In genomic region chr19:39833160-39833463, GRCh38 we compare ENCODE assay signal across 8 cellular contexts. TPM values are rescaled to one million over a fixed set of nuclear protein-coding genes. Genes with fewer than 3 reads are reported as not detected.
DNase-seq lines count a peak whose midpoint lies in the region; ATAC-seq, FAIRE-seq and TF ChIP-seq lines count a peak whose summit lies in the region.

No MANE protein-coding gene starts in this region.

- ATAC-seq in GM19324 (IDR thresholded peaks at IDR 0.05; ENCODE audit: low FRiP score, unreplicated experiment) (peak; percentile 7), T-helper 17 cell (no peak), GM19351 (IDR thresholded peaks at IDR 0.05; ENCODE audit: unreplicated experiment) (no peak), omental fat pad (ENCODE audit: low FRiP score) (no peak)

- peaks cover 0 to 6% of the 10 kb centered on the region in 2 donors for H3K4me1 ChIP-seq in small intestine (ENCODE audit: control insufficient read depth in 2 of 2, insufficient read depth in 1 of 2, low read depth in 1 of 2, low read length in 1 of 2)

- no peaks in the 10 kb centered on the region for H3K9me3 ChIP-seq in T-helper 17 cell (ENCODE audit: control insufficient read depth, low read length, poor library complexity, severe bottlenecking)
- H3K9me3 ChIP-seq in small intestine (ENCODE audit: control insufficient read depth, low read depth), result no peaks in the 10 kb centered on the region

- TF ChIP-seq CTCF in glutamatergic neuron (IDR thresholded peaks at IDR 0.05; ENCODE audit: partially characterized antibody, unreplicated experiment) (no peak), omental fat pad (IDR thresholded peaks at IDR 0.05) (no peak), D721Med (IDR thresholded peaks at IDR 0.05; ENCODE audit: insufficient read depth, missing control alignments) (no peak)

- H3K9me3 Mint-ChIP-seq in glutamatergic neuron (ENCODE audit: unreplicated experiment), result peaks cover 14% of the 10 kb centered on the region

- H3K36me3 ChIP-seq in small intestine (ENCODE audit: control insufficient read depth in 2 of 2, insufficient read depth in 2 of 2, low read length in 2 of 2), result peaks cover 8 to 16% of the 10 kb centered on the region in 2 donors

- no peak for FAIRE-seq in small intestine (lab: Jason Lieb, UNC)
- no peak for FAIRE-seq in D721Med (lab: Jason Lieb, UNC)

- H3K27me3 ChIP-seq in small intestine (ENCODE audit: control insufficient read depth in 2 of 2, insufficient read depth in 2 of 2, low read length in 2 of 2), result no peaks in the 10 kb centered on the region

- H3K4me3 Mint-ChIP-seq in T-helper 17 cell, result peak overlapping the region; percentile 91
- peak overlapping the region; percentile 99 for H3K4me3 Mint-ChIP-seq in glutamatergic neuron (ENCODE audit: unreplicated experiment)

- H3K27ac Mint-ChIP-seq in T-helper 17 cell, result peak overlapping the region; percentile 97
- H3K27ac Mint-ChIP-seq in glutamatergic neuron (ENCODE audit: unreplicated experiment), result peak overlapping the region; percentile 96

- WGBS in small intestine, 3 donors, result 1 to 2% (median 1%) methylated on average over 23 to 24 of the region's 24 CpGs

- H3K4me3 ChIP-seq in small intestine (ENCODE audit: low read depth in 1 of 2, low read length in 2 of 2), result peak overlapping the region; percentile 81 to 84

- H3K27me3 Mint-ChIP-seq in T-helper 17 cell, result no peaks in the 10 kb centered on the region
- peaks cover 16% of the 10 kb centered on the region for H3K27me3 Mint-ChIP-seq in glutamatergic neuron (ENCODE audit: unreplicated experiment)

- peaks cover 7% of the 10 kb centered on the region for H3K36me3 Mint-ChIP-seq in T-helper 17 cell (ENCODE audit: low read depth)
- H3K36me3 Mint-ChIP-seq in glutamatergic neuron (ENCODE audit: unreplicated experiment), result peaks cover 24% of the 10 kb centered on the region

- H3K4me1 Mint-ChIP-seq in T-helper 17 cell (peaks cover 30% of the 10 kb centered on the region), glutamatergic neuron (ENCODE audit: low read depth, unreplicated experiment) (peaks cover 34% of the 10 kb centered on the region)

- H3K27ac ChIP-seq in small intestine (ENCODE audit: low read depth in 1 of 2, low read length in 1 of 2), result peak overlapping the region in 1 of 2 donors; percentile 79

- DNase-seq in T-helper 17 cell (no peak), glutamatergic neuron (no peak), small intestine (no peak), omental fat pad (ENCODE audit: low spot score) (no peak), DMS79 (lab: John Stamatoyannopoulos, UW) (no peak), D721Med (ENCODE audit: insufficient read length, low spot score) (no peak)

RNA-seq across cellular contexts. Expression of gene DYRK1B, which starts 0.8 kb away (rescaled TPM):
- total RNA-seq in T-helper 17 cell (10 to 100 TPM; 47.5 to 55.5 TPM), glutamatergic neuron (ENCODE audit: unreplicated experiment) (86.3 TPM), omental fat pad (1 to 10 TPM; 4.6 to 9.9 (median 5.3) TPM)
- polyA plus RNA-seq in small intestine, result 10 to 100 TPM in 2 of 3 donors, 1 to 10 TPM in 1; 8.6 to 12.1 (median 10.8) TPM

RNA-seq across cellular contexts. Expression of gene FBL, which starts 13.1 kb away (rescaled TPM):
- total RNA-seq in T-helper 17 cell, result 100 to 1,000 TPM; 255 to 264 TPM
- total RNA-seq in glutamatergic neuron (ENCODE audit: unreplicated experiment), result 119 TPM
- polyA plus RNA-seq in small intestine, result 100 to 1,000 TPM; 109 to 447 (median 177) TPM
- total RNA-seq in omental fat pad, result 100 to 1,000 TPM; 103 to 194 (median 125) TPM

RNA-seq across cellular contexts. Expression of gene LEUTX, which starts 54.5 kb away (rescaled TPM):
- not detected for total RNA-seq in T-helper 17 cell
- 1.6 TPM for total RNA-seq in glutamatergic neuron (ENCODE audit: unreplicated experiment)
- polyA plus RNA-seq in small intestine, result not detected
- total RNA-seq in omental fat pad, result not detected
